In the genomic region with DNA sequence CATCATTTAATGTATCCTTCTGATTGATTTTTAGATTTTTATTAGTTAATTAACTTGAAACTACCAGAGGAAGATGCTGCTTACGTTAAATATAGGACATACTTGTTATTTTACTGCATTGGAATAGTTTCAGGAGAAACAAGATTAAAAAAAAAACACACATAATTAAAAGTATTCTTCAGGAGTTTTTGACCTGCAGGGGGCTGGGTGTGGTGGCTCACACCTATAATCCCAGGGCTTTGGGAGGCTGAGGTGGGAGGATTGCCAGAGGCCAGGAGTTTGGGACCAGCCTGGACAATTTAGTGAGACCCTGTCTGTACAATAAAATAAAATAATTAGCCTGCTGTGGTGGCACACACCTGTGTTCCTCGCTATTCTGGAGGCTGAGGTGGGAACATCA, we compare ENCODE assay signal across 22 cellular contexts. TPM values are rescaled to one million over a fixed set of nuclear protein-coding genes. Genes with fewer than 3 reads are reported as not detected.
DNase-seq lines count a peak whose midpoint lies in the region; ATAC-seq and TF ChIP-seq lines count a peak whose summit lies in the region.
"Had no signal": no experiment of that assay in that cellular context is flagged by ENCODE, and none has a peak within 500 bp of the region (broad histone marks: within the 10 kb centered on the region; RNA-seq: fewer than 3 reads in every experiment).

No MANE protein-coding gene starts in this region.

- in situ Hi-C loops in mammary epithelial cell (cut with MboI; ENCODE audit: low sequenced_read_pairs in 2 of 2), result no loop called here

- no peaks in the 10 kb centered on the region for H3K9me3 Mint-ChIP-seq in T-helper 2 cell treated with Interferon-gamma antibody and Interleukin-4, amounts not matched to agents 5 μg/mL and 100 μg/mL, for 36 hours
- H3K9me3 Mint-ChIP-seq: activated naive CD4-positive, alpha-beta T cell treated with anti-CD3 and anti-CD28 coated beads, Interleukin-2, amount 10 ng/mL, durations not matched to agents 7 days and 5 days; brain; effector memory CD8-positive, alpha-beta T cell; GM23338; naive B cell; WTC11 had no signal

- H3K9me3 ChIP-seq in mammary epithelial cell (replicated peaks; ENCODE audit: insufficient read depth, low read length) (no peaks in the 10 kb centered on the region), right lobe of liver (no peaks in the 10 kb centered on the region)

- H3K4me3 ChIP-seq in GM06990 (replicated peaks; ENCODE audit: low read depth, low read length), result no peak overlapping the region
- H3K4me3 ChIP-seq in mammary epithelial cell (replicated peaks in 1 of 3; ENCODE audit: insufficient read depth in 1 of 3, low read depth in 2 of 3, low read length in 3 of 3), result no peak overlapping the region
- H3K4me3 ChIP-seq in right lobe of liver, result no peak overlapping the region
- no peak overlapping the region for H3K4me3 ChIP-seq in dorsolateral prefrontal cortex
- H3K4me3 ChIP-seq: GM12878, GM23338 had no signal

- TF ChIP-seq CTCF in GM06990 (IDR thresholded peaks at IDR 0.05; ENCODE audit: insufficient read depth, low read length, poor library complexity, severe bottlenecking), result peak; percentile 26
- TF ChIP-seq CTCF in mammary epithelial cell (conservative IDR thresholded peaks at IDR 0.05 in 1 of 2, IDR thresholded peaks at IDR 0.05 in 1 of 2; ENCODE audit: extremely low read depth in 1 of 2, insufficient read depth in 1 of 2, low read depth in 1 of 2, low read length in 2 of 2), result peak; percentile 5 to 14
- TF ChIP-seq CTCF in right lobe of liver (IDR thresholded peaks at IDR 0.05), result peak in 3 of 4 donors; percentile 7 to 19 (median 14)
- peak in 2 of 56 donors; percentile 9 to 11 for TF ChIP-seq CTCF in dorsolateral prefrontal cortex (IDR thresholded peaks at IDR 0.05 in 54 of 56, conservative IDR thresholded peaks at IDR 0.05 in 2 of 56; ENCODE audit: low read depth in 1 of 56, partially characterized antibody in 56 of 56)

- H3K4me1 ChIP-seq in mammary epithelial cell (ENCODE audit: insufficient read depth, low read length), result no peaks in the 10 kb centered on the region
- H3K4me1 ChIP-seq in right lobe of liver, result no peaks in the 10 kb centered on the region

- ATAC-seq in right lobe of liver (no peak), GM21786 (IDR thresholded peaks at IDR 0.05; ENCODE audit: unreplicated experiment) (no peak)
- ATAC-seq: effector memory CD8-positive, alpha-beta T cell; GM12878; GM23338; WTC11 had no signal

- H3K4me2 ChIP-seq in mammary epithelial cell (ENCODE audit: insufficient read depth, low read depth, low read length), result no peak overlapping the region
- H3K4me2 ChIP-seq: GM23338 had no signal

- no peak overlapping the region for H2AFZ ChIP-seq in mammary epithelial cell (ENCODE audit: low read depth, low read length)
- H2AFZ ChIP-seq: GM23338 had no signal

- H3K27me3 Mint-ChIP-seq in T-helper 2 cell treated with Interferon-gamma antibody and Interleukin-4, amounts not matched to agents 5 μg/mL and 100 μg/mL, for 36 hours (ENCODE audit: low read depth), result no peaks in the 10 kb centered on the region
- H3K27me3 Mint-ChIP-seq: activated naive CD4-positive, alpha-beta T cell treated with anti-CD3 and anti-CD28 coated beads, Interleukin-2, amount 10 ng/mL, durations not matched to agents 7 days and 5 days; brain; effector memory CD8-positive, alpha-beta T cell; naive B cell had no signal

- no peak overlapping the region for H3K27ac ChIP-seq in mammary epithelial cell (ENCODE audit: insufficient read depth, low read depth, low read length)
- no peak overlapping the region for H3K27ac ChIP-seq in right lobe of liver
- H3K27ac ChIP-seq in dorsolateral prefrontal cortex, result no peak overlapping the region

- H4K20me1 ChIP-seq in mammary epithelial cell (ENCODE audit: insufficient read depth, low read length), result no peaks in the 10 kb centered on the region

- intact Hi-C loops in mammary epithelial cell (cut with micrococcal nuclease) (no loop called here), right lobe of liver (cut with DNase I) (no loop called here), dorsolateral prefrontal cortex (cut with DNase I) (no loop called here)

- dilution Hi-C loops in mammary epithelial cell (cut with HindIII; ENCODE audit: low sequenced_read_pairs), result loop anchor here (5.0 kb wide), 1 partner anchor 97 kb away; no protein-coding TSS in a partner anchor

- CTCF ChIA-PET in mammary epithelial cell (lab: Charles Lee; ENCODE audit: low non-redundant PET), result no interaction called here

- 75% methylated on average over 2 of the region's 2 CpGs for WGBS in mammary epithelial cell (ENCODE audit: low coverage, missing lambda C conversion rate)
- 83% methylated on average over 2 of the region's 2 CpGs for WGBS in right lobe of liver (ENCODE audit: insufficient coverage, low coverage, low lambda C conversion rate, missing lambda C conversion rate)

- H3K4me3 Mint-ChIP-seq in T-helper 2 cell treated with Interferon-gamma antibody and Interleukin-4, amounts not matched to agents 5 μg/mL and 100 μg/mL, for 36 hours, result no peak overlapping the region
- H3K4me3 Mint-ChIP-seq: activated naive CD4-positive, alpha-beta T cell treated with anti-CD3 and anti-CD28 coated beads, Interleukin-2, amount 10 ng/mL, durations not matched to agents 7 days and 5 days; brain; effector memory CD8-positive, alpha-beta T cell; GM23338; naive B cell; WTC11 had no signal

- no peak overlapping the region for H3K9ac ChIP-seq in mammary epithelial cell (ENCODE audit: insufficient read depth, low read length)

- H3K27me3 ChIP-seq in GM06990 (replicated peaks; ENCODE audit: control insufficient read depth, insufficient read depth, low read length) (no peaks in the 10 kb centered on the region), mammary epithelial cell (ENCODE audit: insufficient read depth, low read length) (no peaks in the 10 kb centered on the region), right lobe of liver (no peaks in the 10 kb centered on the region), dorsolateral prefrontal cortex (no peaks in the 10 kb centered on the region)

- peaks cover 56% of the 10 kb centered on the region for H3K36me3 Mint-ChIP-seq in T-helper 2 cell treated with Interferon-gamma antibody and Interleukin-4, amounts not matched to agents 5 μg/mL and 100 μg/mL, for 36 hours (ENCODE audit: low read depth)

- H3K4me1 Mint-ChIP-seq in T-helper 2 cell treated with Interferon-gamma antibody and Interleukin-4, amounts not matched to agents 5 μg/mL and 100 μg/mL, for 36 hours (ENCODE audit: low read depth), result peaks cover 9% of the 10 kb centered on the region
- H3K4me1 Mint-ChIP-seq: brain, GM23338, WTC11 had no signal

- H3K79me2 ChIP-seq in mammary epithelial cell (ENCODE audit: insufficient read depth, low read length), result peaks cover 29% of the 10 kb centered on the region

- BruUV-seq in mammary epithelial cell (replicated peaks; lab: Mats Ljungman, UMichigan), result no TSS peak

- DNase-seq in DMS53 (lab: John Stamatoyannopoulos, UW) (peak; percentile 15), DMS53 treated with DMSO at 0.1 percent for 48 hours (lab: John Stamatoyannopoulos, UW; ENCODE audit: unreplicated experiment) (no peak), GM06990 (ENCODE audit: extremely low read depth, insufficient read length) (no peak), mammary epithelial cell (no peak), right lobe of liver (no peak), dorsolateral prefrontal cortex (no peak)
- no peak for DNase-seq in T-helper 2 cell treated with Interferon-gamma antibody and Interleukin-4, amounts not matched to agents 5 μg/mL and 100 μg/mL, for 36 hours (ENCODE audit: low spot score)
- DNase-seq: activated naive CD4-positive, alpha-beta T cell treated with anti-CD3 and anti-CD28 coated beads, Interleukin-2, amount 10 ng/mL, durations not matched to agents 7 days and 5 days; effector memory CD8-positive, alpha-beta T cell; KG1; naive B cell; NCI-H1417; NCI-H2171 treated with DMSO at 0.1 percent for 48 hours; NCI-H774; posterior cingulate gyrus; stimulated activated naive CD4-positive, alpha-beta T cell treated with Interleukin-2 at 50 U/mL for 16 hours had no signal

- no peak overlapping the region for H3K27ac Mint-ChIP-seq in T-helper 2 cell treated with Interferon-gamma antibody and Interleukin-4, amounts not matched to agents 5 μg/mL and 100 μg/mL, for 36 hours
- H3K27ac Mint-ChIP-seq: activated naive CD4-positive, alpha-beta T cell treated with anti-CD3 and anti-CD28 coated beads, Interleukin-2, amount 10 ng/mL, durations not matched to agents 7 days and 5 days; brain; GM23338; WTC11 had no signal

- H3K36me3 ChIP-seq in GM06990 (ENCODE audit: control insufficient read depth, insufficient read depth, low read length) (peaks cover 14% of the 10 kb centered on the region), mammary epithelial cell (ENCODE audit: insufficient read depth, low read length) (peaks cover 59% of the 10 kb centered on the region), right lobe of liver (peaks cover 0 to 87% (median 26%) of the 10 kb centered on the region in 4 donors)

- TF ChIP-seq POLR2A in right lobe of liver (IDR thresholded peaks at IDR 0.05), result no peak

RNA-seq across cellular contexts. Expression of gene CBLL1, which starts 10.7 kb away (rescaled TPM):
- 10 to 100 TPM; 26.9 to 37.8 TPM for total RNA-seq in mammary epithelial cell
- polyA plus RNA-seq in mammary epithelial cell, result 17.9 TPM
- polyA minus RNA-seq in mammary epithelial cell, result 22.7 TPM
- total RNA-seq in right lobe of liver, result 10 to 100 TPM in 1 of 6 experiments, 1 to 10 TPM in 5; 5.8 to 11.6 (median 8.5) TPM
- 10 to 100 TPM; 18.6 to 38.1 (median 28.9) TPM for total RNA-seq in dorsolateral prefrontal cortex

RNA-seq across cellular contexts. Expression of gene SLC26A3, which starts 48.4 kb away (rescaled TPM):
- total RNA-seq in mammary epithelial cell (not detected), right lobe of liver (1 to 10 TPM in 2 of 6 experiments, under 1 TPM in 2, not detected in 2; 0.15 to 2.8 (median 1.5) TPM), dorsolateral prefrontal cortex (not detected)
- not detected for polyA plus RNA-seq in mammary epithelial cell
- polyA minus RNA-seq in mammary epithelial cell, result not detected
- total RNA-seq: G401, GM23338 had no signal
- polyA plus RNA-seq: GM12878, GM23338 had no signal
